Comparison of ENCODE assay signal across 20 cellular contexts in genomic region chr3:31449318-31449717, GRCh38.
A peak's percentile ranks its signal among the peaks of the same experiment; 100 is the strongest.
DNase-seq lines count a peak whose midpoint lies in the region; ATAC-seq lines count a peak whose summit lies in the region.
"Had no signal": no experiment of that assay in that cellular context is flagged by ENCODE, and none has a peak within 500 bp of the region (broad histone marks: within the 10 kb centered on the region; RNA-seq: fewer than 3 reads in every experiment).

No MANE protein-coding gene starts in this region.

- H3K27me3 Mint-ChIP-seq in activated naive CD8-positive, alpha-beta T cell treated with anti-CD3 and anti-CD28 coated beads, Interleukin-2, amount 10 ng/mL, durations not matched to agents 7 days and 5 days: peaks cover 3% of the 10 kb centered on the region
- H3K27me3 Mint-ChIP-seq in activated naive CD8-positive, alpha-beta T cell treated with anti-CD3 and anti-CD28 coated beads for 36 hours: no peaks in the 10 kb centered on the region
- peaks cover 3% of the 10 kb centered on the region for H3K27me3 Mint-ChIP-seq in activated T-helper 1 cell treated with anti-CD3 and anti-CD28 coated beads, Interleukin-12 subunit alpha, Interleukin-12 subunit beta, Interleukin-2, Interleukin-4 antibody, amounts not matched to agents 30 ng/mL and 10 ng/mL and 1 ng/mL, durations not matched to agents 14 hours and 24 hours and 36 hours (ENCODE audit: insufficient read depth)
- H3K27me3 Mint-ChIP-seq: CD4-positive, alpha-beta T cell had no signal

- peaks cover 16% of the 10 kb centered on the region for H3K36me3 Mint-ChIP-seq in activated naive CD8-positive, alpha-beta T cell treated with anti-CD3 and anti-CD28 coated beads, Interleukin-2, amount 10 ng/mL, durations not matched to agents 7 days and 5 days
- peaks cover 10% of the 10 kb centered on the region for H3K36me3 Mint-ChIP-seq in activated naive CD8-positive, alpha-beta T cell treated with anti-CD3 and anti-CD28 coated beads for 36 hours
- H3K36me3 Mint-ChIP-seq in activated T-helper 1 cell treated with anti-CD3 and anti-CD28 coated beads, Interleukin-12 subunit alpha, Interleukin-12 subunit beta, Interleukin-2, Interleukin-4 antibody, amounts not matched to agents 30 ng/mL and 10 ng/mL and 1 ng/mL, durations not matched to agents 14 hours and 24 hours and 36 hours (ENCODE audit: low read depth): peaks cover 9% of the 10 kb centered on the region

- H3K9me3 Mint-ChIP-seq in activated naive CD8-positive, alpha-beta T cell treated with anti-CD3 and anti-CD28 coated beads, Interleukin-2, amount 10 ng/mL, durations not matched to agents 7 days and 5 days: peaks cover 12% of the 10 kb centered on the region
- H3K9me3 Mint-ChIP-seq in activated naive CD8-positive, alpha-beta T cell treated with anti-CD3 and anti-CD28 coated beads for 36 hours: peaks cover 30% of the 10 kb centered on the region
- H3K9me3 Mint-ChIP-seq in activated T-helper 1 cell treated with anti-CD3 and anti-CD28 coated beads, Interleukin-12 subunit alpha, Interleukin-12 subunit beta, Interleukin-2, Interleukin-4 antibody, amounts not matched to agents 30 ng/mL and 10 ng/mL and 1 ng/mL, durations not matched to agents 14 hours and 24 hours and 36 hours: peaks cover 27% of the 10 kb centered on the region

- intact Hi-C loops in activated T-helper 1 cell treated with anti-CD3 and anti-CD28 coated beads, Interleukin-12 subunit alpha, Interleukin-12 subunit beta, Interleukin-2, Interleukin-4 antibody, amounts not matched to agents 30 ng/mL and 10 ng/mL and 1 ng/mL, durations not matched to agents 14 hours and 24 hours and 36 hours (cut with micrococcal nuclease): loop anchor here (2.0 kb wide), 1 partner anchor 29 kb away; no protein-coding TSS in a partner anchor

- no peak overlapping the region for H3K4me3 Mint-ChIP-seq in activated naive CD8-positive, alpha-beta T cell treated with anti-CD3 and anti-CD28 coated beads, Interleukin-2, amount 10 ng/mL, durations not matched to agents 7 days and 5 days
- no peak overlapping the region for H3K4me3 Mint-ChIP-seq in activated naive CD8-positive, alpha-beta T cell treated with anti-CD3 and anti-CD28 coated beads for 36 hours
- H3K4me3 Mint-ChIP-seq in activated T-helper 1 cell treated with anti-CD3 and anti-CD28 coated beads, Interleukin-12 subunit alpha, Interleukin-12 subunit beta, Interleukin-2, Interleukin-4 antibody, amounts not matched to agents 30 ng/mL and 10 ng/mL and 1 ng/mL, durations not matched to agents 14 hours and 24 hours and 36 hours: no peak overlapping the region
- H3K4me3 Mint-ChIP-seq: CD4-positive, alpha-beta T cell had no signal

- no peak for ATAC-seq in activated naive CD8-positive, alpha-beta T cell treated with anti-CD3 and anti-CD28 coated beads, Interleukin-2, amount 10 ng/mL, durations not matched to agents 7 days and 5 days (ENCODE audit: low read depth)
- ATAC-seq in GM19395 (IDR thresholded peaks at IDR 0.05; ENCODE audit: unreplicated experiment): peak; percentile 34
- ATAC-seq: SK-N-SH treated with all-trans-retinoic acid at 6 μM for 48 hours had no signal

- H3K27ac Mint-ChIP-seq in activated naive CD8-positive, alpha-beta T cell treated with anti-CD3 and anti-CD28 coated beads, Interleukin-2, amount 10 ng/mL, durations not matched to agents 7 days and 5 days: peak overlapping the region; percentile 48
- H3K27ac Mint-ChIP-seq in activated naive CD8-positive, alpha-beta T cell treated with anti-CD3 and anti-CD28 coated beads for 36 hours: no peak overlapping the region
- peak overlapping the region; percentile 13 for H3K27ac Mint-ChIP-seq in activated T-helper 1 cell treated with anti-CD3 and anti-CD28 coated beads, Interleukin-12 subunit alpha, Interleukin-12 subunit beta, Interleukin-2, Interleukin-4 antibody, amounts not matched to agents 30 ng/mL and 10 ng/mL and 1 ng/mL, durations not matched to agents 14 hours and 24 hours and 36 hours
- H3K27ac Mint-ChIP-seq: CD4-positive, alpha-beta T cell had no signal

- POLR2A ChIA-PET in activated naive CD8-positive, alpha-beta T cell treated with anti-CD3 and anti-CD28 coated beads, Interleukin-2, amount 10 ng/mL, durations not matched to agents 7 days and 5 days (lab: Charles Lee): no interaction called here

- no peak for DNase-seq in activated naive CD8-positive, alpha-beta T cell treated with anti-CD3 and anti-CD28 coated beads, Interleukin-2, amount 10 ng/mL, durations not matched to agents 7 days and 5 days
- DNase-seq in activated naive CD8-positive, alpha-beta T cell treated with anti-CD3 and anti-CD28 coated beads for 36 hours: no peak
- DNase-seq in activated T-helper 1 cell treated with anti-CD3 and anti-CD28 coated beads, Interleukin-12 subunit alpha, Interleukin-12 subunit beta, Interleukin-2, Interleukin-4 antibody, amounts not matched to agents 30 ng/mL and 10 ng/mL and 1 ng/mL, durations not matched to agents 14 hours and 24 hours and 36 hours (ENCODE audit: low spot score): no peak
- no peak for DNase-seq in iPS-NIHi11 (ENCODE audit: low spot score)
- DNase-seq in NCI-H446 treated with DMSO at 0.1 percent for 48 hours (lab: John Stamatoyannopoulos, UW): no peak
- no peak for DNase-seq in NCI-H1694 treated with DMSO at 0.1 percent for 48 hours (lab: John Stamatoyannopoulos, UW)
- DNase-seq: CD4-positive, alpha-beta T cell; COR-L47; DMS79; GM23248; KG1; NCI-H1105; NCI-H146; NCI-H2029 treated with DMSO at 0.1 percent for 48 hours; NCI-H226; NCI-H524 treated with DMSO at 0.1 percent for 48 hours; NCI-H82; Peyer's patch had no signal

- peaks cover 11% of the 10 kb centered on the region for H3K4me1 Mint-ChIP-seq in activated naive CD8-positive, alpha-beta T cell treated with anti-CD3 and anti-CD28 coated beads, Interleukin-2, amount 10 ng/mL, durations not matched to agents 7 days and 5 days
- peaks cover 14% of the 10 kb centered on the region for H3K4me1 Mint-ChIP-seq in activated naive CD8-positive, alpha-beta T cell treated with anti-CD3 and anti-CD28 coated beads for 36 hours
- peaks cover 25% of the 10 kb centered on the region for H3K4me1 Mint-ChIP-seq in activated T-helper 1 cell treated with anti-CD3 and anti-CD28 coated beads, Interleukin-12 subunit alpha, Interleukin-12 subunit beta, Interleukin-2, Interleukin-4 antibody, amounts not matched to agents 30 ng/mL and 10 ng/mL and 1 ng/mL, durations not matched to agents 14 hours and 24 hours and 36 hours (ENCODE audit: low read depth)
